In the genomic region with DNA sequence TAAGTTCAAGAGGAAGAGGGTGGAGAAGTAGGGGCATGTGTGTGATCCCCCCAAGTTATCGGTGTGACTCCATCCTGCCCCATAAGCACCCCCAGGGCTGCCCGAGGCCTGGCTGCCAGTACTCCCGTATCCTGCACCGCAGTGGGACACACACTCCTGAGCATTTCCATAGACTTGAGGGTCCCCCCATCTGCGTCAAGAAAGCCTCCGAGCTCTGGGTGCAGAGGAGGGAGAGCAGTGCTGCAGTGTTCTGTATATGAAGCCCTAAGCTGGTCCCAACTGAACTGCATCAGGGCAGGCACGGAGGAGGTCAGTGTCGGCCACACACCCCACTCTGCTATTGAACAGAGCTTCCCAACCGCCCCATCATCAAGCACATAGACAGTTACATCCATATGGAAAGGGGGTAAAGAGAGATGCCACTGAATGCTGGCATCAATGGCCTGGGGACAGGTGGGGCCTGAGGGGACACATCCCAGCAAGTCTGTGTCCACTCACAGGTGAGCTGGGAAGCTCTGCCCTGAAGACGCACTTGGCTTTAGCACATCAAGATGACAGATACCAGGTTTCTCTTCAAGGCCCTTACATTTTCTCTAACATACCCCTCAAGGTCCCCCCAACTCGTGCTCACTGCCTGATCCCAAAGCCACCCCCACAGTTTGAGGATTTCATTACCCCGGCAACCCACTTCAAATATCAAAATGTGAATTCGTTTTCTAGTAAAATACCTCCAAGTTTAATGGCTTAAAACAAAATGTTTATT, we compare ENCODE assay signal across 15 cellular contexts.
"Had no signal": no experiment of that assay in that cellular context is flagged by ENCODE, and none has a peak within 500 bp of the region (broad histone marks: within the 10 kb centered on the region; RNA-seq: fewer than 3 reads in every experiment).

No MANE protein-coding gene starts in this region.

- DNase-seq: activated CD4-positive, alpha-beta T cell treated with anti-CD3 and anti-CD28 coated beads for 4 hours; activated CD8-positive, alpha-beta memory T cell treated with anti-CD3 and anti-CD28 coated beads for 24 hours; activated naive CD4-positive, alpha-beta T cell treated with anti-CD3 and anti-CD28 coated beads, Interleukin-2, amount 50 U/mL, for 16 hours; adrenal gland; nephron progenitor cell; retina; T-cell; WERI-Rb-1 had no signal

- H3K9ac ChIP-seq: parathyroid adenoma had no signal

- H3K9me3 Mint-ChIP-seq: activated T-helper 17 cell treated with anti-CD3 and anti-CD28 coated beads, Interleukin-2, amount 50 U/mL, for 72 hours; central memory CD8-positive, alpha-beta T cell; nephron progenitor cell; stimulated activated effector memory CD8-positive, alpha-beta T cell treated with anti-CD3 and anti-CD28 coated beads, Interleukin-12 subunit alpha, Interleukin-12 subunit beta, amount 100 ng/mL, for 72 hours; T-cell; type B pancreatic cell had no signal

- H3K27me3 Mint-ChIP-seq: activated T-helper 17 cell treated with anti-CD3 and anti-CD28 coated beads, Interleukin-2, amount 50 U/mL, for 72 hours; central memory CD8-positive, alpha-beta T cell; T-cell; type B pancreatic cell had no signal

- H3K27ac ChIP-seq: adrenal gland, parathyroid adenoma, WERI-Rb-1 had no signal

- H3K79me2 ChIP-seq: parathyroid adenoma had no signal

- H3K4me1 ChIP-seq: parathyroid adenoma had no signal

- H3K4me3 ChIP-seq: adrenal gland, skin epidermis had no signal

- H2AFZ ChIP-seq: parathyroid adenoma had no signal

- H3K36me3 Mint-ChIP-seq: memory B cell, type B pancreatic cell had no signal

- H3K27me3 ChIP-seq: adrenal gland had no signal

- H3K4me3 Mint-ChIP-seq: activated T-helper 17 cell treated with anti-CD3 and anti-CD28 coated beads, Interleukin-2, amount 50 U/mL, for 72 hours; central memory CD8-positive, alpha-beta T cell; memory B cell; nephron progenitor cell; stimulated activated effector memory CD8-positive, alpha-beta T cell treated with anti-CD3 and anti-CD28 coated beads, Interleukin-12 subunit alpha, Interleukin-12 subunit beta, amount 100 ng/mL, for 72 hours; T-cell; type B pancreatic cell had no signal

- H3K27ac Mint-ChIP-seq: memory B cell; nephron progenitor cell; stimulated activated effector memory CD8-positive, alpha-beta T cell treated with anti-CD3 and anti-CD28 coated beads, Interleukin-12 subunit alpha, Interleukin-12 subunit beta, amount 100 ng/mL, for 72 hours had no signal

- H3K4me1 Mint-ChIP-seq: central memory CD8-positive, alpha-beta T cell; memory B cell; nephron progenitor cell had no signal

- ATAC-seq: activated T-helper 17 cell treated with anti-CD3 and anti-CD28 coated beads, Interleukin-2, amount 50 U/mL, for 72 hours; stimulated activated effector memory CD8-positive, alpha-beta T cell treated with anti-CD3 and anti-CD28 coated beads, Interleukin-12 subunit alpha, Interleukin-12 subunit beta, amount 100 ng/mL, for 72 hours; T-cell had no signal

- H3K36me3 ChIP-seq: adrenal gland, WERI-Rb-1 had no signal

- H3K9me3 ChIP-seq: adrenal gland had no signal
